ENCODE assay signal across 1 cellular context in the genomic region with DNA sequence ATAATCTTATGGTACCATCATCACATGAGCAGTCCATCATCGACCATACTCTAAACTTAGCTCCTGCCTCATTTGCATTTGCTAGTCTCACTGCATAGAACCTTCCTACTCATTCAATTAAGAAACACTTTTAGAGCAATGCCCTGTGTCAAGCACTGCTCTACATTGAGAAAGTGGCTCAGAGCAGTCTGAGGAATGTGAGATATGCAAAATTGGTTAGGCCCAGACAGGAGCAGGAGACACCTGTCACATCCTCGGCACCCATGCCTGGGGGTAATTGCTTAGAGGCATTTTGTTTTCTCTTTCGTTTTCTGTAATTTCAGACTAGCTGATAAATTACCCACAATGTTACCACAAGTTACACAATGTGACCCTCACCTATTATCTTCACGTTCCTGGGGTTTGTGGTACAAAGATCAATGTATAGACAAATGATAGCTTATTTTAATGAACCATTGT.
TF ChIP-seq lines count a peak whose summit lies in the region.

No MANE protein-coding gene starts in this region.

TF ChIP-seq in GM12878, 131 proteins besides CTCF, POLR2A, EP300 and RAD21 (continues in another document):
- TF ChIP-seq ZBTB40 (IDR thresholded peaks at IDR 0.05; ENCODE audit: borderline replicate concordance) (no peak), NFIC (IDR thresholded peaks at IDR 0.05; ENCODE audit: low read depth, low read length) (peak; percentile 32; the same call in 1 of the 2 replicates), GABPA (IDR thresholded peaks at IDR 0.05; ENCODE audit: low read depth) (no peak), IKZF1 (conservative IDR thresholded peaks at IDR 0.05) (0 out of 2 replicates have a peak, but pooled peaks have one; percentile 24), IKZF2 (IDR thresholded peaks at IDR 0.05) (peak; percentile 50 to 56; a peak in 3 of 4 replicates), FOXM1 (IDR thresholded peaks at IDR 0.05; ENCODE audit: low read depth, low read length) (no peak; the same call in 1 of the 2 replicates), CREM (IDR thresholded peaks at IDR 0.05; ENCODE audit: low read depth) (no peak), TCF12 (IDR thresholded peaks at IDR 0.05; ENCODE audit: low read depth, low read length) (peak; percentile 51; the same call in 1 of the 2 replicates), NBN (IDR thresholded peaks at IDR 0.05) (0 out of 2 replicates have a peak, but pooled peaks have one; percentile 24), BMI1 (IDR thresholded peaks at IDR 0.05; ENCODE audit: borderline replicate concordance) (no peak), CHD1 (IDR thresholded peaks at IDR 0.05; ENCODE audit: low read depth, low read length) (no peak), TBL1XR1 (IDR thresholded peaks at IDR 0.05; ENCODE audit: low read depth, low read length) (peak; percentile 50; the same call in 1 of the 2 replicates), ASH2L (IDR thresholded peaks at IDR 0.05; ENCODE audit: borderline replicate concordance, low read depth) (no peak), EED (IDR thresholded peaks at IDR 0.05; ENCODE audit: low read depth) (no peak), SMARCA5 (IDR thresholded peaks at IDR 0.05) (no peak), RCOR1 (conservative IDR thresholded peaks at IDR 0.05; ENCODE audit: low read depth, low read length) (no peak; the same call in 1 of the 2 replicates), USF1 (IDR thresholded peaks at IDR 0.05; ENCODE audit: borderline replicate concordance, extremely low read length, insufficient read depth, low read depth, low read length) (no peak), CREB1 (IDR thresholded peaks at IDR 0.05; ENCODE audit: low read depth) (0 out of 2 replicates have a peak, but pooled peaks have one; percentile 15), HDAC6 (IDR thresholded peaks at IDR 0.05; ENCODE audit: unreplicated experiment) (no peak), TARDBP (IDR thresholded peaks at IDR 0.05; ENCODE audit: borderline replicate concordance) (no peak), MTA3 (IDR thresholded peaks at IDR 0.05; ENCODE audit: borderline replicate concordance, low read length) (no peak), HDAC2 (IDR thresholded peaks at IDR 0.05) (no peak), TCF3 (IDR thresholded peaks at IDR 0.05; ENCODE audit: borderline replicate concordance, insufficient read depth, low read depth, low read length) (peak; percentile 58; the same call in 1 of the 2 replicates), REST (IDR thresholded peaks at IDR 0.05; ENCODE audit: low read depth, low read length) (no peak), YBX1 (IDR thresholded peaks at IDR 0.05) (no peak), RAD51 (IDR thresholded peaks at IDR 0.05) (peak; percentile 60; the same call in 1 of the 2 replicates), SP1 (IDR thresholded peaks at IDR 0.05; ENCODE audit: low read depth, low read length) (peak; percentile 18), NRF1 (conservative IDR thresholded peaks at IDR 0.05; ENCODE audit: low read depth, low read length) (no peak), SIN3A (IDR thresholded peaks at IDR 0.05; ENCODE audit: low read depth, low read length) (no peak), POLR2AphosphoS2 (IDR thresholded peaks at IDR 0.05; ENCODE audit: low read depth, low read length) (no peak), RELB (IDR thresholded peaks at IDR 0.05; ENCODE audit: low read depth) (peak; percentile 61; the same call in 1 of the 2 replicates), IRF4 (IDR thresholded peaks at IDR 0.05; ENCODE audit: low read depth, low read length) (no peak), BHLHE40 (IDR thresholded peaks at IDR 0.05; ENCODE audit: borderline replicate concordance in 1 of 2, low read depth in 2 of 2, low read length in 1 of 2) (peak; percentile 95 to 96), ATF7 (IDR thresholded peaks at IDR 0.05; ENCODE audit: low read depth) (peak; percentile 76), ZSCAN29 (IDR thresholded peaks at IDR 0.05) (no peak), SUZ12 (IDR thresholded peaks at IDR 0.05; ENCODE audit: unreplicated experiment) (no peak)
- TF ChIP-seq, protein P1, sequence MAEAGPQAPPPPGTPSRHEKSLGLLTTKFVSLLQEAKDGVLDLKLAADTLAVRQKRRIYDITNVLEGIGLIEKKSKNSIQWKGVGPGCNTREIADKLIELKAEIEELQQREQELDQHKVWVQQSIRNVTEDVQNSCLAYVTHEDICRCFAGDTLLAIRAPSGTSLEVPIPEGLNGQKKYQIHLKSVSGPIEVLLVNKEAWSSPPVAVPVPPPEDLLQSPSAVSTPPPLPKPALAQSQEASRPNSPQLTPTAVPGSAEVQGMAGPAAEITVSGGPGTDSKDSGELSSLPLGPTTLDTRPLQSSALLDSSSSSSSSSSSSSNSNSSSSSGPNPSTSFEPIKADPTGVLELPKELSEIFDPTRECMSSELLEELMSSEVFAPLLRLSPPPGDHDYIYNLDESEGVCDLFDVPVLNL (IDR thresholded peaks at IDR 0.05; ENCODE audit: low read depth, low read length), result no peak
- TF ChIP-seq, protein P2, sequence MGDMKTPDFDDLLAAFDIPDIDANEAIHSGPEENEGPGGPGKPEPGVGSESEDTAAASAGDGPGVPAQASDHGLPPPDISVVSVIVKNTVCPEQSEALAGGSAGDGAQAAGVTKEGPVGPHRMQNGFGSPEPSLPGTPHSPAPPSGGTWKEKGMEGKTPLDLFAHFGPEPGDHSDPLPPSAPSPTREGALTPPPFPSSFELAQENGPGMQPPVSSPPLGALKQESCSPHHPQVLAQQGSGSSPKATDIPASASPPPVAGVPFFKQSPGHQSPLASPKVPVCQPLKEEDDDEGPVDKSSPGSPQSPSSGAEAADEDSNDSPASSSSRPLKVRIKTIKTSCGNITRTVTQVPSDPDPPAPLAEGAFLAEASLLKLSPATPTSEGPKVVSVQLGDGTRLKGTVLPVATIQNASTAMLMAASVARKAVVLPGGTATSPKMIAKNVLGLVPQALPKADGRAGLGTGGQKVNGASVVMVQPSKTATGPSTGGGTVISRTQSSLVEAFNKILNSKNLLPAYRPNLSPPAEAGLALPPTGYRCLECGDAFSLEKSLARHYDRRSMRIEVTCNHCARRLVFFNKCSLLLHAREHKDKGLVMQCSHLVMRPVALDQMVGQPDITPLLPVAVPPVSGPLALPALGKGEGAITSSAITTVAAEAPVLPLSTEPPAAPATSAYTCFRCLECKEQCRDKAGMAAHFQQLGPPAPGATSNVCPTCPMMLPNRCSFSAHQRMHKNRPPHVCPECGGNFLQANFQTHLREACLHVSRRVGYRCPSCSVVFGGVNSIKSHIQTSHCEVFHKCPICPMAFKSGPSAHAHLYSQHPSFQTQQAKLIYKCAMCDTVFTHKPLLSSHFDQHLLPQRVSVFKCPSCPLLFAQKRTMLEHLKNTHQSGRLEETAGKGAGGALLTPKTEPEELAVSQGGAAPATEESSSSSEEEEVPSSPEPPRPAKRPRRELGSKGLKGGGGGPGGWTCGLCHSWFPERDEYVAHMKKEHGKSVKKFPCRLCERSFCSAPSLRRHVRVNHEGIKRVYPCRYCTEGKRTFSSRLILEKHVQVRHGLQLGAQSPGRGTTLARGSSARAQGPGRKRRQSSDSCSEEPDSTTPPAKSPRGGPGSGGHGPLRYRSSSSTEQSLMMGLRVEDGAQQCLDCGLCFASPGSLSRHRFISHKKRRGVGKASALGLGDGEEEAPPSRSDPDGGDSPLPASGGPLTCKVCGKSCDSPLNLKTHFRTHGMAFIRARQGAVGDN (IDR thresholded peaks at IDR 0.05), result 0 out of 2 replicates have a peak, but pooled peaks have one; percentile 16
- TF ChIP-seq, protein P3, sequence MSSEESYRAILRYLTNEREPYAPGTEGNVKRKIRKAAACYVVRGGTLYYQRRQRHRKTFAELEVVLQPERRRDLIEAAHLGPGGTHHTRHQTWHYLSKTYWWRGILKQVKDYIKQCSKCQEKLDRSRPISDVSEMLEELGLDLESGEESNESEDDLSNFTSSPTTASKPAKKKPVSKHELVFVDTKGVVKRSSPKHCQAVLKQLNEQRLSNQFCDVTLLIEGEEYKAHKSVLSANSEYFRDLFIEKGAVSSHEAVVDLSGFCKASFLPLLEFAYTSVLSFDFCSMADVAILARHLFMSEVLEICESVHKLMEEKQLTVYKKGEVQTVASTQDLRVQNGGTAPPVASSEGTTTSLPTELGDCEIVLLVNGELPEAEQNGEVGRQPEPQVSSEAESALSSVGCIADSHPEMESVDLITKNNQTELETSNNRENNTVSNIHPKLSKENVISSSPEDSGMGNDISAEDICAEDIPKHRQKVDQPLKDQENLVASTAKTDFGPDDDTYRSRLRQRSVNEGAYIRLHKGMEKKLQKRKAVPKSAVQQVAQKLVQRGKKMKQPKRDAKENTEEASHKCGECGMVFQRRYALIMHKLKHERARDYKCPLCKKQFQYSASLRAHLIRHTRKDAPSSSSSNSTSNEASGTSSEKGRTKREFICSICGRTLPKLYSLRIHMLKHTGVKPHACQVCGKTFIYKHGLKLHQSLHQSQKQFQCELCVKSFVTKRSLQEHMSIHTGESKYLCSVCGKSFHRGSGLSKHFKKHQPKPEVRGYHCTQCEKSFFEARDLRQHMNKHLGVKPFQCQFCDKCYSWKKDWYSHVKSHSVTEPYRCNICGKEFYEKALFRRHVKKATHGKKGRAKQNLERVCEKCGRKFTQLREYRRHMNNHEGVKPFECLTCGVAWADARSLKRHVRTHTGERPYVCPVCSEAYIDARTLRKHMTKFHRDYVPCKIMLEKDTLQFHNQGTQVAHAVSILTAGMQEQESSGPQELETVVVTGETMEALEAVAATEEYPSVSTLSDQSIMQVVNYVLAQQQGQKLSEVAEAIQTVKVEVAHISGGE (CRISPR knock-in tag; IDR thresholded peaks at IDR 0.05), result no peak
